8 cellular contexts compared by ENCODE assay signal in genomic region chr3:155701882-155702465, GRCh38. TPM values are rescaled to one million over a fixed set of nuclear protein-coding genes. Genes with fewer than 3 reads are reported as not detected.
A peak's percentile ranks its signal among the peaks of the same experiment; 100 is the strongest.
DNase-seq lines count a peak whose midpoint lies in the region; ATAC-seq and TF ChIP-seq lines count a peak whose summit lies in the region.

No MANE protein-coding gene starts in this region.

- intact Hi-C loops in transverse colon (cut with DNase I; ENCODE audit: low total_unique reads), result loop anchor here (5.0 kb wide), 1 partner anchor 350 kb away; no protein-coding TSS in a partner anchor

- WGBS in transverse colon (ENCODE audit: low coverage in 1 of 2), 2 donors, result 30 to 42% methylated on average over 5 of the region's 5 CpGs

- H3K36me3 Mint-ChIP-seq in brain, result no peaks in the 10 kb centered on the region

- H3K9me3 Mint-ChIP-seq in brain, result no peaks in the 10 kb centered on the region

- no peak for TF ChIP-seq POLR2A in transverse colon (IDR thresholded peaks at IDR 0.05)

- no peaks in the 10 kb centered on the region for H3K27me3 ChIP-seq in transverse colon

- TF ChIP-seq CTCF in GM13977 (IDR thresholded peaks at IDR 0.05; ENCODE audit: extremely low read depth, insufficient read depth, missing control alignments) (peak; percentile 66), brain (conservative IDR thresholded peaks at IDR 0.05) (peak; percentile 84 to 85), transverse colon (IDR thresholded peaks at IDR 0.05) (peak; percentile 63 to 76 (median 68))

- TF ChIP-seq EP300 in transverse colon (IDR thresholded peaks at IDR 0.05; ENCODE audit: low read depth), result no peak

- H3K36me3 ChIP-seq in transverse colon, result no peaks in the 10 kb centered on the region

- H3K27ac Mint-ChIP-seq in brain, result peak overlapping the region in 4 of 5 experiments; percentile 68 to 92 (median 76)

- no peaks in the 10 kb centered on the region for H3K9me3 ChIP-seq in transverse colon

- in situ Hi-C loops in GM13977 (cut with MboI; ENCODE audit: low pct_unique_long_range_greater_than_20kb, low sequenced_read_pairs, unreplicated experiment) (no loop called here), transverse colon (cut with MboI; ENCODE audit: low pct_ligation_motif_present in 1 of 4, low pct_unique_long_range_greater_than_20kb in 1 of 4, low sequenced_read_pairs in 3 of 4) (loop anchor here in 3 of 4 donors (10.0 to 25.0 kb wide), 4 partner anchors 317 to 1365 kb away; no protein-coding TSS in a partner anchor)

- H3K27ac ChIP-seq in transverse colon, result no peak overlapping the region

- DNase-seq in A172 (ENCODE audit: low spot score) (peak; percentile 53), GM13977 (ENCODE audit: low spot score) (peak; percentile 42), NCI-H526 (lab: John Stamatoyannopoulos, UW) (peak; percentile 28 to 90), iris pigment epithelial cell (ENCODE audit: low read depth) (peak; percentile 42), transverse colon (no peak)
- DNase-seq in effector CD8-positive, alpha-beta T cell (lab: John Stamatoyannopoulos, UW), result no peak

- peaks cover 72% of the 10 kb centered on the region for H3K4me1 Mint-ChIP-seq in brain

- no peaks in the 10 kb centered on the region for H3K27me3 Mint-ChIP-seq in brain

- no peaks in the 10 kb centered on the region for H3K4me1 ChIP-seq in transverse colon

- H3K4me3 ChIP-seq in transverse colon, result no peak overlapping the region

- peak; percentile 73 for ATAC-seq in HG03469 (IDR thresholded peaks at IDR 0.05; ENCODE audit: unreplicated experiment)

- H3K4me3 Mint-ChIP-seq in brain, result peak overlapping the region in 4 of 5 experiments; percentile 28 to 80 (median 64)

RNA-seq across cellular contexts. Expression of gene PLCH1, which starts 42.9 kb away (rescaled TPM):
- total RNA-seq in A172 (2014; rRNA removed; shearing (Covaris generic)), result 0.50 and 0.78 TPM in 2 replicates
- 1.1 TPM for polyA plus RNA-seq in brain (ENCODE audit: insufficient read depth, low read depth, low replicate concordance)
- total RNA-seq in transverse colon, result 10 to 100 TPM in 1 of 4 donors, 1 to 10 TPM in 3; 8.2 to 33.4 (median 8.5) TPM

Comparison
In these comparisons a context has a peak if more than half of its experiments do, and no peak if none do; other contexts are left out.
1. DNase-seq: peak in A172 (single experiment), GM13977 (single experiment), NCI-H526 (2 of 2) and iris pigment epithelial cell (single experiment); none in transverse colon (single experiment) and effector CD8-positive, alpha-beta T cell (single experiment).
2. Peak in every context shown above with its lines, with median percentiles within 50 percentile points of each other: CTCF ChIP-seq.